ENCODE assay signal across 8 cellular contexts in genomic region chr9:113737414-113738271, GRCh38.
DNase-seq lines count a peak whose midpoint lies in the region; ATAC-seq and TF ChIP-seq lines count a peak whose summit lies in the region.

No MANE protein-coding gene starts in this region.

- POLR2A ChIA-PET in Caco-2 (lab: Charles Lee): no interaction called here

- TF ChIP-seq EP300 in suprapubic skin (IDR thresholded peaks at IDR 0.05): no peak

- peaks cover 4% of the 10 kb centered on the region for H3K27me3 Mint-ChIP-seq in Caco-2 (ENCODE audit: insufficient read depth, unreplicated experiment)
- H3K27me3 Mint-ChIP-seq in GM23338 (ENCODE audit: insufficient read depth, low read depth, poor library complexity): peaks cover 16% of the 10 kb centered on the region

- CTCF ChIA-PET in Caco-2 (lab: Charles Lee): interaction anchor here (0.6 kb wide), 1 partner anchor 262 kb away, joined by 3 read pairs; no protein-coding TSS in a partner anchor

- intact Hi-C loops in Caco-2 (cut with micrococcal nuclease; ENCODE audit: unreplicated experiment): loop anchor here (1.0 to 5.0 kb wide), 3 partner anchors 345 to 568 kb away; no protein-coding TSS in a partner anchor

- H3K4me3 ChIP-seq in Caco-2 (ENCODE audit: low read depth, low read length) (no peak overlapping the region), GM23338 (no peak overlapping the region), suprapubic skin (no peak overlapping the region)

- no peaks in the 10 kb centered on the region for H3K79me2 ChIP-seq in GM23338 (replicated peaks; ENCODE audit: insufficient read depth)

- H3K27ac Mint-ChIP-seq in Caco-2 (ENCODE audit: unreplicated experiment): no peak overlapping the region
- no peak overlapping the region; the same call in 1 of the 2 replicates for H3K27ac Mint-ChIP-seq in GM23338

- H3K4me1 Mint-ChIP-seq in Caco-2 (ENCODE audit: low read depth, unreplicated experiment) (no peaks in the 10 kb centered on the region), GM23338 (peaks cover 26% of the 10 kb centered on the region)

- no peaks in the 10 kb centered on the region for H4K20me1 ChIP-seq in GM23338 (replicated peaks; ENCODE audit: insufficient read depth)

- 0 out of 2 replicates have a peak, but pooled peaks cover 7% of the 10 kb centered on the region for H3F3A ChIP-seq in GM23338 (replicated peaks; ENCODE audit: low read depth)

- TF ChIP-seq CTCF in Caco-2 (IDR thresholded peaks at IDR 0.05; ENCODE audit: insufficient read depth in 1 of 2, low read depth in 1 of 2, low read length in 1 of 2, severe bottlenecking in 1 of 2, unreplicated experiment in 1 of 2) (peak; percentile 62), GM23338 (conservative IDR thresholded peaks at IDR 0.05; ENCODE audit: low read depth in 2 of 2) (peak; percentile 87 to 95), suprapubic skin (IDR thresholded peaks at IDR 0.05) (peak; percentile 11 to 65)

- no peak overlapping the region for H3K4me3 Mint-ChIP-seq in Caco-2 (ENCODE audit: unreplicated experiment)
- H3K4me3 Mint-ChIP-seq in GM23338: no peak overlapping the region; the same call in 2 of the 3 replicates

- H3K27me3 ChIP-seq in Caco-2 (replicated peaks; ENCODE audit: control insufficient read depth, insufficient read depth, low read length) (no peaks in the 10 kb centered on the region), GM23338 (ENCODE audit: insufficient read depth) (no peaks in the 10 kb centered on the region), suprapubic skin (peaks cover 17% of the 10 kb centered on the region)

- H3K36me3 ChIP-seq in Caco-2 (ENCODE audit: control insufficient read depth, insufficient read depth, low read length) (no peaks in the 10 kb centered on the region), GM23338 (ENCODE audit: insufficient read depth) (no peaks in the 10 kb centered on the region), suprapubic skin (no peaks in the 10 kb centered on the region)

- H3K9me3 ChIP-seq in Caco-2 (no peaks in the 10 kb centered on the region), suprapubic skin (no peaks in the 10 kb centered on the region)

- peak; percentile 82 for ATAC-seq in GM23338
- ATAC-seq in HG02852 (IDR thresholded peaks at IDR 0.05; ENCODE audit: unreplicated experiment): no peak
- no peak for ATAC-seq in HG02938 (IDR thresholded peaks at IDR 0.05; ENCODE audit: unreplicated experiment)

- H3K9me3 Mint-ChIP-seq in Caco-2 (ENCODE audit: unreplicated experiment) (peaks cover 9% of the 10 kb centered on the region), GM23338 (peaks cover 26% of the 10 kb centered on the region)

- H3K27ac ChIP-seq in GM23338 (ENCODE audit: low read depth) (no peak overlapping the region), suprapubic skin (no peak overlapping the region)

- H3K4me1 ChIP-seq in Caco-2: no peaks in the 10 kb centered on the region
- H3K4me1 ChIP-seq in GM23338 (ENCODE audit: insufficient read depth): peaks cover 14% of the 10 kb centered on the region
- H3K4me1 ChIP-seq in suprapubic skin: no peaks in the 10 kb centered on the region

- no peak for TF ChIP-seq POLR2A in suprapubic skin (IDR thresholded peaks at IDR 0.05)

- H2AFZ ChIP-seq in GM23338: peak overlapping the region; percentile 17; the same call in 1 of the 2 replicates

- no peak overlapping the region for H3K4me2 ChIP-seq in GM23338

- no TSS peak for BruUV-seq in Caco-2 (replicated peaks; lab: Mats Ljungman, UMichigan)

- no peaks in the 10 kb centered on the region for H3K9me2 ChIP-seq in GM23338 (ENCODE audit: insufficient read depth)

- H3K36me3 Mint-ChIP-seq in Caco-2 (ENCODE audit: insufficient read depth, unreplicated experiment): peaks cover 7% of the 10 kb centered on the region
- peaks cover 22% of the 10 kb centered on the region for H3K36me3 Mint-ChIP-seq in GM23338 (ENCODE audit: low read depth)

- DNase-seq in Caco-2 (peak; percentile 45 to 67), GM23338 (ENCODE audit: low spot score) (peak; percentile 92), NCI-H526 treated with DMSO at 0.1 percent for 48 hours (lab: John Stamatoyannopoulos, UW) (peak; percentile 49), astrocyte of the hippocampus (ENCODE audit: low read depth, low spot score) (peak; percentile 77), iris pigment epithelial cell (ENCODE audit: low read depth) (peak; percentile 56), suprapubic skin (ENCODE audit: low spot score in 2 of 2) (no peak)

- 38% methylated on average over 6 of the region's 6 CpGs for WGBS in suprapubic skin

TF ChIP-seq in GM23338, 12 proteins besides CTCF, POLR2A, EP300 and RAD21:
- TF ChIP-seq NANOG (IDR thresholded peaks at IDR 0.05; ENCODE audit: borderline replicate concordance) (no peak), CREB1 (CRISPR knock-in tag; IDR thresholded peaks at IDR 0.05; ENCODE audit: low read depth) (no peak), POLR2AphosphoS5 (IDR thresholded peaks at IDR 0.05; ENCODE audit: low read depth) (no peak)

Comparison
In these comparisons a context has a peak if more than half of its experiments do, and no peak if none do; other contexts are left out.
1. DNase-seq: peak in Caco-2 (2 of 2), GM23338 (single experiment), NCI-H526 treated with DMSO at 0.1 percent for 48 hours (single experiment), astrocyte of the hippocampus (single experiment) and iris pigment epithelial cell (single experiment); none in suprapubic skin (0 of 2).
2. CTCF ChIP-seq: peak in every context shown above with its lines; median percentile 91 in GM23338; 62 in Caco-2; 38 in suprapubic skin.